Comparison of ENCODE assay signal across 16 cellular contexts in genomic region chr19:668675-669434, GRCh38. TPM values are rescaled to one million over a fixed set of nuclear protein-coding genes. Genes with fewer than 3 reads are reported as not detected.
"Had no signal": no experiment of that assay in that cellular context is flagged by ENCODE, and none has a peak within 500 bp of the region (broad histone marks: within the 10 kb centered on the region; RNA-seq: fewer than 3 reads in every experiment).

No MANE protein-coding gene starts in this region.

RNA-seq across cellular contexts. Expression of gene PRSS57, which starts 26.4 kb away (rescaled TPM):
- total RNA-seq: aorta; breast epithelium; endodermal cell; esophagus squamous epithelium; heart right ventricle; kidney epithelial cell; left lobe of liver; lower lobe of right lung; mucosa of descending colon; osteoblast; posterior vena cava; T-helper 2 cell treated with Interferon-gamma antibody and Interleukin-4, amounts not matched to agents 100 ng/mL and 5 ng/mL, for 36 hours; testis; vagina; WTC11 had no signal
- polyA plus RNA-seq: aorta; naive thymus-derived CD4-positive, alpha-beta T cell had no signal

RNA-seq across cellular contexts. Expression of gene FGF22, which starts 29.2 kb away (rescaled TPM):
- total RNA-seq: kidney epithelial cell; osteoblast; T-helper 2 cell treated with Interferon-gamma antibody and Interleukin-4, amounts not matched to agents 100 ng/mL and 5 ng/mL, for 36 hours; vagina had no signal
- polyA plus RNA-seq: naive thymus-derived CD4-positive, alpha-beta T cell had no signal
